Comparison of ENCODE assay signal across 1 cellular context in genomic region chr1:22206551-22207125, GRCh38.
TF ChIP-seq lines count a peak whose summit lies in the region.

No MANE protein-coding gene starts in this region.

TF ChIP-seq in HepG2, 621 proteins besides CTCF, POLR2A, EP300 and RAD21 (continued from another document):
- TF ChIP-seq, protein P1, sequence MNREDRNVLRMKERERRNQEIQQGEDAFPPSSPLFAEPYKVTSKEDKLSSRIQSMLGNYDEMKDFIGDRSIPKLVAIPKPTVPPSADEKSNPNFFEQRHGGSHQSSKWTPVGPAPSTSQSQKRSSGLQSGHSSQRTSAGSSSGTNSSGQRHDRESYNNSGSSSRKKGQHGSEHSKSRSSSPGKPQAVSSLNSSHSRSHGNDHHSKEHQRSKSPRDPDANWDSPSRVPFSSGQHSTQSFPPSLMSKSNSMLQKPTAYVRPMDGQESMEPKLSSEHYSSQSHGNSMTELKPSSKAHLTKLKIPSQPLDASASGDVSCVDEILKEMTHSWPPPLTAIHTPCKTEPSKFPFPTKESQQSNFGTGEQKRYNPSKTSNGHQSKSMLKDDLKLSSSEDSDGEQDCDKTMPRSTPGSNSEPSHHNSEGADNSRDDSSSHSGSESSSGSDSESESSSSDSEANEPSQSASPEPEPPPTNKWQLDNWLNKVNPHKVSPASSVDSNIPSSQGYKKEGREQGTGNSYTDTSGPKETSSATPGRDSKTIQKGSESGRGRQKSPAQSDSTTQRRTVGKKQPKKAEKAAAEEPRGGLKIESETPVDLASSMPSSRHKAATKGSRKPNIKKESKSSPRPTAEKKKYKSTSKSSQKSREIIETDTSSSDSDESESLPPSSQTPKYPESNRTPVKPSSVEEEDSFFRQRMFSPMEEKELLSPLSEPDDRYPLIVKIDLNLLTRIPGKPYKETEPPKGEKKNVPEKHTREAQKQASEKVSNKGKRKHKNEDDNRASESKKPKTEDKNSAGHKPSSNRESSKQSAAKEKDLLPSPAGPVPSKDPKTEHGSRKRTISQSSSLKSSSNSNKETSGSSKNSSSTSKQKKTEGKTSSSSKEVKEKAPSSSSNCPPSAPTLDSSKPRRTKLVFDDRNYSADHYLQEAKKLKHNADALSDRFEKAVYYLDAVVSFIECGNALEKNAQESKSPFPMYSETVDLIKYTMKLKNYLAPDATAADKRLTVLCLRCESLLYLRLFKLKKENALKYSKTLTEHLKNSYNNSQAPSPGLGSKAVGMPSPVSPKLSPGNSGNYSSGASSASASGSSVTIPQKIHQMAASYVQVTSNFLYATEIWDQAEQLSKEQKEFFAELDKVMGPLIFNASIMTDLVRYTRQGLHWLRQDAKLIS (CRISPR knock-in tag; IDR thresholded peaks at IDR 0.05) = no peak
